Comparison of ENCODE assay signal across 2 cellular contexts in the genomic region with DNA sequence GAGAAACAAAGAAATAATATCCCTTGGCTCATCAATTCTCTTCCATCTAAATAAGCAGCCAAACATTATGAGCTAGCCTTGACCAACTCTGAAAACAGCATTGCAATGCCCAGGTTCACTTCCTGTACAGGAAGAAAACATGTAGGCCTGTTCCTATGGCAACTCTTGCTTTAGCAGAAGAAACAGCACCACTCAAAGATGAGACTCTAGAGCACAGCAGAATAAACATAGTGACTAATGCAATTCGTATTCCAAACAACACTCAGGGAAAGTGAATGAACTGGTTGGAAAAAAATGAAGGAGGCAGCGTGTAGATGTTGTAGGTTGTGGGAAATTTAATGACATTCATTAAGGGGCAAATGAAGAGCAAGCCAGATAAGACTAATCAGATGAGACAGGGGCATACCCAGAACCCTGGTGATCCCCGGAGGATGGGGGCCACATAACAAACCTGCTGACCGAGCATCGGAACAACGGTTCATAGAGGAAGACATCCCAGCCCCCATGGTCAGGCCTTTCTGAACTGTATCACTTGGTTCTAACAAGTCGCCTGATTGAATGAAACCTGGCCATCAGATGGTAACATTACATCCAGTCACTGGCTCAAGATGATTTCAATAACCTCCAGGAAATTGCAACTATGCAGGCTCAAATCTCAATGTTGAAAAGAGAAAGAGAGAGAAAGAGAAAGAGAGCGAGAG.
A peak's percentile ranks its signal among the peaks of the same experiment; 100 is the strongest.
TF ChIP-seq lines count a peak whose summit lies in the region.

No MANE protein-coding gene starts in this region.

TF ChIP-seq in A549, 52 proteins besides CTCF, POLR2A, EP300 and RAD21:
- TF ChIP-seq REST (IDR thresholded peaks at IDR 0.05) (no peak), FOXS1 (CRISPR knock-in tag; IDR thresholded peaks at IDR 0.05) (peak; percentile 69; the same call in 1 of the 2 replicates), HEYL (CRISPR knock-in tag; IDR thresholded peaks at IDR 0.05) (no peak), HDAC2 (IDR thresholded peaks at IDR 0.05) (no peak), ZFP36 (IDR thresholded peaks at IDR 0.05; ENCODE audit: borderline replicate concordance, partially characterized antibody) (peak; percentile 92), KDM5A (IDR thresholded peaks at IDR 0.05) (no peak), MAX (IDR thresholded peaks at IDR 0.05) (0 out of 2 replicates have a peak, but pooled peaks have one; percentile 18), FOSL2 (IDR thresholded peaks at IDR 0.05) (no peak), FOSL2 (CRISPR knock-in tag; IDR thresholded peaks at IDR 0.05) (peak; percentile 85), SREBF2 (IDR thresholded peaks at IDR 0.05) (no peak)
- TF ChIP-seq, protein P1, sequence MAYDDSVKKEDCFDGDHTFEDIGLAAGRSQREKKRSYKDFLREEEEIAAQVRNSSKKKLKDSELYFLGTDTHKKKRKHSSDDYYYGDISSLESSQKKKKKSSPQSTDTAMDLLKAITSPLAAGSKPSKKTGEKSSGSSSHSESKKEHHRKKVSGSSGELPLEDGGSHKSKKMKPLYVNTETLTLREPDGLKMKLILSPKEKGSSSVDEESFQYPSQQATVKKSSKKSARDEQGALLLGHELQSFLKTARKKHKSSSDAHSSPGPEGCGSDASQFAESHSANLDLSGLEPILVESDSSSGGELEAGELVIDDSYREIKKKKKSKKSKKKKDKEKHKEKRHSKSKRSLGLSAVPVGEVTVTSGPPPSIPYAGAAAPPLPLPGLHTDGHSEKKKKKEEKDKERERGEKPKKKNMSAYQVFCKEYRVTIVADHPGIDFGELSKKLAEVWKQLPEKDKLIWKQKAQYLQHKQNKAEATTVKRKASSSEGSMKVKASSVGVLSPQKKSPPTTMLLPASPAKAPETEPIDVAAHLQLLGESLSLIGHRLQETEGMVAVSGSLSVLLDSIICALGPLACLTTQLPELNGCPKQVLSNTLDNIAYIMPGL (CRISPR knock-in tag; IDR thresholded peaks at IDR 0.05; ENCODE audit: borderline replicate concordance): no peak

TF ChIP-seq in HepG2, 621 proteins besides CTCF, POLR2A, EP300 and RAD21:
- peak; percentile 64 for TF ChIP-seq FOXA3 (CRISPR knock-in tag; IDR thresholded peaks at IDR 0.05)
- no peak for TF ChIP-seq ZBTB7A (CRISPR knock-in tag; IDR thresholded peaks at IDR 0.05)
- peak; percentile 55; the same call in 1 of the 2 replicates for TF ChIP-seq ELF3 (CRISPR knock-in tag; IDR thresholded peaks at IDR 0.05)
- TF ChIP-seq FOXC1 (CRISPR knock-in tag; IDR thresholded peaks at IDR 0.05; ENCODE audit: borderline replicate concordance): no peak
- no peak for TF ChIP-seq ZSCAN12 (CRISPR knock-in tag; IDR thresholded peaks at IDR 0.05)
- TF ChIP-seq RFX1 (IDR thresholded peaks at IDR 0.05): peak; percentile 75
- TF ChIP-seq GPBP1L1 (CRISPR knock-in tag; IDR thresholded peaks at IDR 0.05): no peak
- TF ChIP-seq ZSCAN31 (CRISPR knock-in tag; IDR thresholded peaks at IDR 0.05; ENCODE audit: low read depth): no peak
- peak; percentile 90 for TF ChIP-seq RFX3 (CRISPR knock-in tag; IDR thresholded peaks at IDR 0.05)
- TF ChIP-seq ARID2 (CRISPR knock-in tag; IDR thresholded peaks at IDR 0.05; ENCODE audit: borderline replicate concordance): no peak
- TF ChIP-seq, protein P2, sequence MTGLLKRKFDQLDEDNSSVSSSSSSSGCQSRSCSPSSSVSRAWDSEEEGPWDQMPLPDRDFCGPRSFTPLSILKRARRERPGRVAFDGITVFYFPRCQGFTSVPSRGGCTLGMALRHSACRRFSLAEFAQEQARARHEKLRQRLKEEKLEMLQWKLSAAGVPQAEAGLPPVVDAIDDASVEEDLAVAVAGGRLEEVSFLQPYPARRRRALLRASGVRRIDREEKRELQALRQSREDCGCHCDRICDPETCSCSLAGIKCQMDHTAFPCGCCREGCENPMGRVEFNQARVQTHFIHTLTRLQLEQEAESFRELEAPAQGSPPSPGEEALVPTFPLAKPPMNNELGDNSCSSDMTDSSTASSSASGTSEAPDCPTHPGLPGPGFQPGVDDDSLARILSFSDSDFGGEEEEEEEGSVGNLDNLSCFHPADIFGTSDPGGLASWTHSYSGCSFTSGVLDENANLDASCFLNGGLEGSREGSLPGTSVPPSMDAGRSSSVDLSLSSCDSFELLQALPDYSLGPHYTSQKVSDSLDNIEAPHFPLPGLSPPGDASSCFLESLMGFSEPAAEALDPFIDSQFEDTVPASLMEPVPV (CRISPR knock-in tag; IDR thresholded peaks at IDR 0.05): no peak
- TF ChIP-seq CHD2 (IDR thresholded peaks at IDR 0.05; ENCODE audit: low read depth, low read length): no peak
- no peak for TF ChIP-seq ZNF44 (CRISPR knock-in tag; IDR thresholded peaks at IDR 0.05)
- TF ChIP-seq ZBTB21 (CRISPR knock-in tag; IDR thresholded peaks at IDR 0.05): no peak
- no peak for TF ChIP-seq ZNF501 (CRISPR knock-in tag; IDR thresholded peaks at IDR 0.05)
- TF ChIP-seq GABPB1 (CRISPR knock-in tag; IDR thresholded peaks at IDR 0.05): peak; percentile 23; the same call in 1 of the 2 replicates
- no peak for TF ChIP-seq HMG20B (CRISPR knock-in tag; conservative IDR thresholded peaks at IDR 0.05)
- TF ChIP-seq ZNF558 (CRISPR knock-in tag; IDR thresholded peaks at IDR 0.05; ENCODE audit: borderline replicate concordance): no peak
- no peak for TF ChIP-seq ZNF546 (CRISPR knock-in tag; conservative IDR thresholded peaks at IDR 0.05)
- no peak for TF ChIP-seq ZNF138 (CRISPR knock-in tag; IDR thresholded peaks at IDR 0.05; ENCODE audit: low read depth)
- TF ChIP-seq FOSL2 (CRISPR knock-in tag; IDR thresholded peaks at IDR 0.05): peak; percentile 57
- TF ChIP-seq HOXD1 (CRISPR knock-in tag; IDR thresholded peaks at IDR 0.05): no peak
- TF ChIP-seq ZNF33A (CRISPR knock-in tag; IDR thresholded peaks at IDR 0.05; ENCODE audit: borderline replicate concordance): no peak
- TF ChIP-seq FOXK1 (CRISPR knock-in tag; IDR thresholded peaks at IDR 0.05; ENCODE audit: borderline replicate concordance, low read depth): peak; percentile 30; the same call in 1 of the 2 replicates
- peak; percentile 74 for TF ChIP-seq ZFP36 (IDR thresholded peaks at IDR 0.05; ENCODE audit: borderline replicate concordance, low read depth, low read length, partially characterized antibody)
- no peak for TF ChIP-seq ZNF746 (CRISPR knock-in tag; IDR thresholded peaks at IDR 0.05)
- no peak for TF ChIP-seq ZBTB7B (CRISPR knock-in tag; IDR thresholded peaks at IDR 0.05)
- TF ChIP-seq ZNF768 (CRISPR knock-in tag; IDR thresholded peaks at IDR 0.05): peak; percentile 34; the same call in 1 of the 2 replicates
- TF ChIP-seq, protein P1 (CRISPR knock-in tag; IDR thresholded peaks at IDR 0.05; ENCODE audit: borderline replicate concordance in 1 of 2, low read depth in 1 of 2): no peak
- TF ChIP-seq ZNF331 (CRISPR knock-in tag; IDR thresholded peaks at IDR 0.05): no peak
- TF ChIP-seq KAT8 (CRISPR knock-in tag; IDR thresholded peaks at IDR 0.05): no peak
- no peak for TF ChIP-seq ERF (CRISPR knock-in tag; IDR thresholded peaks at IDR 0.05)
- TF ChIP-seq ZMYM2 (CRISPR knock-in tag; IDR thresholded peaks at IDR 0.05): no peak
- TF ChIP-seq ZNF674 (CRISPR knock-in tag; IDR thresholded peaks at IDR 0.05; ENCODE audit: low read depth): no peak
- 0 out of 4 replicates have a peak, but pooled peaks of 1 of the 2 experiments have one; percentile 3 for TF ChIP-seq MAFK (conservative IDR thresholded peaks at IDR 0.05 in 1 of 2, IDR thresholded peaks at IDR 0.05 in 1 of 2; ENCODE audit: low read length in 2 of 2)
- no peak for TF ChIP-seq GABPA (IDR thresholded peaks at IDR 0.05; ENCODE audit: low read depth, low read length)
- TF ChIP-seq GABPA (CRISPR knock-in tag; IDR thresholded peaks at IDR 0.05; ENCODE audit: low read depth): peak; percentile 71
- TF ChIP-seq ZNF709 (CRISPR knock-in tag; IDR thresholded peaks at IDR 0.05): no peak
- TF ChIP-seq NFIC (IDR thresholded peaks at IDR 0.05; ENCODE audit: low read length): no peak
- no peak for TF ChIP-seq ONECUT2 (CRISPR knock-in tag; IDR thresholded peaks at IDR 0.05)
- TF ChIP-seq NR3C1 (CRISPR knock-in tag; IDR thresholded peaks at IDR 0.05): no peak
- no peak for TF ChIP-seq ZBTB42 (CRISPR knock-in tag; IDR thresholded peaks at IDR 0.05)
TF ChIP-seq in HepG2: peak in this region for 11.
